In the genomic region with DNA sequence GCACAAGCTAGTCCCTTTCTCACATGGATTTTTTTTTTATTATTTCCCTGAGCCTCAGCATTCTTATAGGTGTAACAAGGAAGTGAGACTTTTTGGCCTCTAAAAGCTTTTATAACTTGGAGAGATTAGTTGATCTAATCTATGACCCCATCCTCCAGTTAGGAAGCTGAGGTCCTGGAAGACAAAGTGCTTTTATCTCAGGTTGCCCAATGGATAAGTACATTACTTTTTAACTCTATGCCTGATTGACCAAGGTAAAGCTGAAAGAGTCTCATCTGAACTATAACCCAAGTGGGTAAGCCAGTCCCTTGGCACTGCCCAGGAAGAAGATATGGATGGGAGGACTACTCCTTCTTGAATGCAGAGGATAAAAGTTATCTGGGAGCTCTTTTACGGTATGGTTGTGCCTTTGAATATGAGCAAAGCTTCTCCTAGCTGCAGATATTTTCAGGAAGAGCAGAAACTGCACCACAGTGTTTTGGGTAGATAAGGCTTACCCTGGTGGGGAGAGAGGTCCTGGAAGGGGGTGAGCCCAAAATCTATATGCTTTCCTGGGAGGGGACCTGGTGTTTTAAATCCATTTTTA, we compare ENCODE assay signal across 20 cellular contexts. TPM values are rescaled to one million over a fixed set of nuclear protein-coding genes. Genes with fewer than 3 reads are reported as not detected.
"Had no signal": no experiment of that assay in that cellular context is flagged by ENCODE, and none has a peak within 500 bp of the region (broad histone marks: within the 10 kb centered on the region; RNA-seq: fewer than 3 reads in every experiment).

No MANE protein-coding gene starts in this region.

- DNase-seq: activated CD4-positive, alpha-beta T cell treated with anti-CD3 and anti-CD28 coated beads for 48 hours; activated CD8-positive, alpha-beta memory T cell treated with anti-CD3 and anti-CD28 coated beads for 24 hours; activated naive CD4-positive, alpha-beta T cell treated with anti-CD3 and anti-CD28 coated beads, Interleukin-2, amount 10 ng/mL, durations not matched to agents 7 days and 5 days; colonic mucosa; effector CD4-positive, alpha-beta T cell; islet precursor cell; left lung; sigmoid colon; stimulated activated CD4-positive, alpha-beta T cell treated with anti-CD3 and anti-CD28 coated beads, Interleukin-4, amount 100 ng/mL, for 24 hours; stimulated activated naive CD8-positive, alpha-beta T cell treated with anti-CD3 and anti-CD28 coated beads, Interleukin-15, amount 100 ng/mL, for 72 hours; testis; WERI-Rb-1 had no signal

- H3K4me3 ChIP-seq: colonic mucosa, left lung, sigmoid colon, testis had no signal

- H3K36me3 ChIP-seq: colonic mucosa, left lung, sigmoid colon, WERI-Rb-1 had no signal

- ATAC-seq: left lung; stimulated activated naive CD8-positive, alpha-beta T cell treated with anti-CD3 and anti-CD28 coated beads, Interleukin-15, amount 100 ng/mL, for 72 hours had no signal

- FAIRE-seq: endothelial cell of umbilical vein, frontal cortex had no signal

- H3K27me3 ChIP-seq: colonic mucosa, sigmoid colon, testis had no signal

- H3K4me1 ChIP-seq: colonic mucosa, sigmoid colon, testis had no signal

- H3K9me3 ChIP-seq: colonic mucosa, left lung, sigmoid colon, testis had no signal

- H3K27ac ChIP-seq: colonic mucosa, sigmoid colon, testis, WERI-Rb-1 had no signal

RNA-seq across cellular contexts. Expression of gene VSIG4, which starts 40.2 kb away (rescaled TPM):
- total RNA-seq: activated T-helper 2 cell treated with anti-CD3 and anti-CD28 coated beads, Interferon-gamma antibody, Interleukin-2, Interleukin-4, amounts not matched to agents 10 μg/mL and 5 μg/mL and 100 μg/mL, durations not matched to agents 14 hours and 24 hours and 36 hours; endothelial cell of umbilical vein; fibroblast of lung; osteocyte; pulmonary artery endothelial cell; T-helper 2 cell treated with Interferon-gamma antibody and Interleukin-4, amounts not matched to agents 100 ng/mL and 5 ng/mL, for 36 hours had no signal
- polyA plus RNA-seq: endothelial cell of umbilical vein, fibroblast of lung, neural cell had no signal
